In the genomic region with DNA sequence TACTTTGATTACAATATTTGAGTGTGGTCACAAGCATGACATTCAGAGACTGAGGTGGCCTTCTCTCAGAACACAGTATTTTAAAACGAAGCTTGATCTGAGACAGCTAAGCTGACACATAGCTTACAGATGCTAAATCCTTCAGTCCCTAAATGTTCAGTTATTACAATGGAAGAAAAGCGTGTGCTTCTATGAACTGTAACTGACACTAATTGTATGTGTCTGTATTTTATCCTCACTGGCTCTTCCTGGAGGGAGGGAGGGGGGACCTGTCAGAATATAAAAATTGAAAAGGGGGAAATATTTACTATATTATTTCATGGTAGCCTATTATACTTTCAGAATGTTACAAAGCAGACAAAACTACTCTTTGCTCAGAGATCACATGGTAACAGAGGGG, we compare ENCODE assay signal across 4 cellular contexts.
"Had no signal": no experiment of that assay in that cellular context is flagged by ENCODE, and none has a peak within 500 bp of the region (broad histone marks: within the 10 kb centered on the region; RNA-seq: fewer than 3 reads in every experiment).

No MANE protein-coding gene starts in this region.

- DNase-seq: H9, HCEC 1CT had no signal

- ATAC-seq: GM23338, HepG2 had no signal
